In genomic region chr6:157531986-157532365, GRCh38 we compare ENCODE assay signal across 20 cellular contexts.
"Had no signal": no experiment of that assay in that cellular context is flagged by ENCODE, and none has a peak within 500 bp of the region (broad histone marks: within the 10 kb centered on the region; RNA-seq: fewer than 3 reads in every experiment).

No MANE protein-coding gene starts in this region.

- H3K9me3 Mint-ChIP-seq: activated CD8-positive, alpha-beta T cell treated with anti-CD3 and anti-CD28 coated beads for 36 hours; activated naive CD4-positive, alpha-beta T cell treated with anti-CD3 and anti-CD28 coated beads, Interleukin-2, amount 50 U/mL, for 24 hours; endodermal cell; natural killer cell treated with Interleukin-12 subunit alpha and Interleukin-12 subunit beta and Interleukin-15 and Interleukin-18, amount 100 ng/mL, for 72 hours; stimulated activated naive CD8-positive, alpha-beta T cell treated with anti-CD3 and anti-CD28 coated beads, Interleukin-15, Interleukin-2, amounts not matched to agents 100 ng/mL and 50 ng/mL, for 24 hours had no signal

- H3K9me3 ChIP-seq: adrenal gland, heart right ventricle, right atrium auricular region, suprapubic skin, upper lobe of left lung had no signal

- H3K36me3 ChIP-seq: adrenal gland, heart right ventricle, right atrium auricular region, suprapubic skin, upper lobe of left lung had no signal

- DNase-seq: activated CD4-positive, alpha-beta T cell treated with anti-CD3 and anti-CD28 coated beads for 4 hours; activated CD8-positive, alpha-beta memory T cell treated with anti-CD3 and anti-CD28 coated beads, Interleukin-2, amount 50 U/mL, for 4 hours; activated CD8-positive, alpha-beta T cell treated with anti-CD3 and anti-CD28 coated beads for 36 hours; activated effector memory CD4-positive, alpha-beta T cell treated with anti-CD3 and anti-CD28 coated beads, Interleukin-2, amount 50 U/mL, for 16 hours; activated T-cell treated with anti-CD3 and anti-CD28 coated beads, Interleukin-2, amount 50 U/mL, for 48 hours; heart right ventricle; occipital lobe; stimulated activated CD4-positive, alpha-beta T cell treated with anti-CD3 and anti-CD28 coated beads, Interleukin-4, amount 100 ng/mL, for 4 hours; stimulated activated CD8-positive, alpha-beta memory T cell treated with anti-CD3 and anti-CD28 coated beads, Interleukin-4, amount 100 ng/mL, for 48 hours; T-helper 2 cell had no signal

- FAIRE-seq: frontal cortex had no signal

- H3K4me3 ChIP-seq: adrenal gland, heart right ventricle, right atrium auricular region, skin epidermis, suprapubic skin, upper lobe of left lung had no signal

- H3K4me3 Mint-ChIP-seq: activated CD8-positive, alpha-beta T cell treated with anti-CD3 and anti-CD28 coated beads for 36 hours; activated naive CD4-positive, alpha-beta T cell treated with anti-CD3 and anti-CD28 coated beads, Interleukin-2, amount 50 U/mL, for 24 hours; endodermal cell; natural killer cell treated with Interleukin-12 subunit alpha and Interleukin-12 subunit beta and Interleukin-15 and Interleukin-18, amount 100 ng/mL, for 72 hours; stimulated activated naive CD8-positive, alpha-beta T cell treated with anti-CD3 and anti-CD28 coated beads, Interleukin-15, Interleukin-2, amounts not matched to agents 100 ng/mL and 50 ng/mL, for 24 hours had no signal

- H3K27me3 Mint-ChIP-seq: activated CD8-positive, alpha-beta T cell treated with anti-CD3 and anti-CD28 coated beads for 36 hours; activated naive CD4-positive, alpha-beta T cell treated with anti-CD3 and anti-CD28 coated beads, Interleukin-2, amount 50 U/mL, for 24 hours; natural killer cell treated with Interleukin-12 subunit alpha and Interleukin-12 subunit beta and Interleukin-15 and Interleukin-18, amount 100 ng/mL, for 72 hours had no signal

- H3K27ac Mint-ChIP-seq: activated CD8-positive, alpha-beta T cell treated with anti-CD3 and anti-CD28 coated beads for 36 hours; activated naive CD4-positive, alpha-beta T cell treated with anti-CD3 and anti-CD28 coated beads, Interleukin-2, amount 50 U/mL, for 24 hours; stimulated activated naive CD8-positive, alpha-beta T cell treated with anti-CD3 and anti-CD28 coated beads, Interleukin-15, Interleukin-2, amounts not matched to agents 100 ng/mL and 50 ng/mL, for 24 hours had no signal

- ATAC-seq: activated CD8-positive, alpha-beta T cell treated with anti-CD3 and anti-CD28 coated beads for 36 hours; natural killer cell treated with Interleukin-12 subunit alpha and Interleukin-12 subunit beta and Interleukin-15 and Interleukin-18, amount 100 ng/mL, for 72 hours had no signal

- H3K36me3 Mint-ChIP-seq: activated naive CD4-positive, alpha-beta T cell treated with anti-CD3 and anti-CD28 coated beads, Interleukin-2, amount 50 U/mL, for 24 hours had no signal

- H3K27me3 ChIP-seq: adrenal gland, heart right ventricle, right atrium auricular region, suprapubic skin, upper lobe of left lung had no signal

- H3K27ac ChIP-seq: adrenal gland, heart right ventricle, right atrium auricular region, suprapubic skin, upper lobe of left lung had no signal
